Comparison of ENCODE assay signal across 25 cellular contexts in genomic region chr1:17163371-17163770, GRCh38. TPM values are rescaled to one million over a fixed set of nuclear protein-coding genes. Genes with fewer than 3 reads are reported as not detected.
"Had no signal": no experiment of that assay in that cellular context is flagged by ENCODE, and none has a peak within 500 bp of the region (broad histone marks: within the 10 kb centered on the region; RNA-seq: fewer than 3 reads in every experiment).

No MANE protein-coding gene starts in this region.

- H3K36me3 Mint-ChIP-seq: naive thymus-derived CD4-positive, alpha-beta T cell had no signal

- H3K4me2 ChIP-seq: hepatocyte had no signal

- H3K27me3 ChIP-seq: colonic mucosa, hepatocyte, ovary, upper lobe of left lung, uterus had no signal

- H3K27ac ChIP-seq: colonic mucosa, hepatocyte, neutrophil, ovary, upper lobe of left lung, uterus had no signal

- H3K4me3 ChIP-seq: colonic mucosa, hepatocyte, lung, ovary, upper lobe of left lung, uterus had no signal

- H3K9me3 ChIP-seq: colonic mucosa, neutrophil, ovary, upper lobe of left lung, uterus had no signal

- DNase-seq: colonic mucosa; effector CD4-positive, alpha-beta T cell; endodermal cell; erythroblast; foreskin melanocyte; head of caudate nucleus; kidney; left cardiac atrium; left ventricle myocardium superior; mesendoderm; naive thymus-derived CD4-positive, alpha-beta T cell; nephron progenitor cell; ovary; right cardiac atrium; small intestine; stimulated activated CD4-positive, alpha-beta T cell treated with anti-CD3 and anti-CD28 coated beads, Interleukin-12 subunit alpha, Interleukin-12 subunit beta, amount 100 ng/mL, for 4 hours; stimulated activated naive CD4-positive, alpha-beta T cell treated with Interleukin-2 at 50 U/mL for 16 hours; uterus had no signal

- H3K27ac Mint-ChIP-seq: endodermal cell; naive thymus-derived CD4-positive, alpha-beta T cell; nephron progenitor cell had no signal

- H3K4me3 Mint-ChIP-seq: endodermal cell; naive thymus-derived CD4-positive, alpha-beta T cell; nephron progenitor cell had no signal

- H3K9me3 Mint-ChIP-seq: nephron progenitor cell had no signal

- H3K36me3 ChIP-seq: colonic mucosa, neutrophil, ovary, upper lobe of left lung, uterus had no signal

- ATAC-seq: left cardiac atrium; left ventricle myocardium superior; naive thymus-derived CD4-positive, alpha-beta T cell; right cardiac atrium had no signal

- H2AFZ ChIP-seq: hepatocyte had no signal

- H3K4me1 ChIP-seq: colonic mucosa, upper lobe of left lung, uterus had no signal

RNA-seq across cellular contexts. Expression of gene PADI1, which starts 41.6 kb away (rescaled TPM):
- total RNA-seq: endothelial cell of umbilical vein; hepatocyte; left cardiac atrium; left ventricle myocardium superior; lung; mononuclear cell; naive thymus-derived CD4-positive, alpha-beta T cell; posterior vena cava; right cardiac atrium; upper lobe of left lung had no signal
- polyA plus RNA-seq: hepatocyte; naive thymus-derived CD4-positive, alpha-beta T cell; ovary; right cardiac atrium had no signal

RNA-seq across cellular contexts. Expression of gene PADI2, which starts 44.1 kb away (rescaled TPM):
- total RNA-seq: endothelial cell of umbilical vein had no signal
- polyA plus RNA-seq: endothelial cell of umbilical vein; naive thymus-derived CD4-positive, alpha-beta T cell had no signal
